In the genomic region with DNA sequence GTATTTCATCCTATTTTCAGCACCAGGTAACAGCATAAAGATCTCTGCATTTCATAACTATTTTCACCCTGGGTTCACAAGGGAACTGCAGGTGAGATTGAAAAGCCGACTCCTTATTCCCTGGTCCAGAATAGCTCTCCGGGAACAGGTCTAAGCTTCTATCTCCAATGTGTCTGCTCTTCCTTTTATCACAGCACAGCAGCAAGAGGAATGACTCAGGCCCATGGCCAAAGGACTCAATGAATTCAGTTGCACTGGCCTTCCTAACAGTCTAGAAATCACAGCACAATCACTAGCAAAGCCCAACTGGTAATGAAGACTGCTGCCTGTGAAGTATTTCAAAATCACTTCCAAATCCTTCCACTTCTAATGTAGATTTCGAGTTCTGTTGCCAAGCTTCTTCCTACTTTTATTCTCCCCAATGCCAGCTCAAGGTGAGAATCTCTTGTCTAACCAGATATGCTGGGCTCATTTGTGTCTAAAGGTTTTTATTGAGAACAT, we compare ENCODE assay signal across 19 cellular contexts. TPM values are rescaled to one million over a fixed set of nuclear protein-coding genes. Genes with fewer than 3 reads are reported as not detected.
DNase-seq lines count a peak whose midpoint lies in the region; ATAC-seq and TF ChIP-seq lines count a peak whose summit lies in the region.
"Had no signal": no experiment of that assay in that cellular context is flagged by ENCODE, and none has a peak within 500 bp of the region (broad histone marks: within the 10 kb centered on the region; RNA-seq: fewer than 3 reads in every experiment).

No MANE protein-coding gene starts in this region.

- peak; percentile 6 for DNase-seq in amniotic epithelial cell (ENCODE audit: low read depth)
- no peak for DNase-seq in endodermal cell
- DNase-seq in right cardiac atrium, result no peak
- no peak for DNase-seq in osteocyte (ENCODE audit: extremely low spot score, unreplicated experiment)
- DNase-seq: ACHN; BE2C; C1 segment of cervical spinal cord; CD4-positive, CD25-positive, alpha-beta regulatory T cell; CD8-positive, alpha-beta memory T cell; COR-L47; DMS 273 treated with DMSO at 0.1 percent for 48 hours; DMS53; DND-41; EL had no signal

- peak; percentile 49 to 56 for ATAC-seq in right cardiac atrium
- ATAC-seq in GM21723 (IDR thresholded peaks at IDR 0.05; ENCODE audit: unreplicated experiment), result no peak
- ATAC-seq in GM21576 (IDR thresholded peaks at IDR 0.05; ENCODE audit: unreplicated experiment), result no peak
- ATAC-seq in activated T-helper 17 cell treated with anti-CD3 and anti-CD28 coated beads, Interleukin-2, amount 50 U/mL, for 72 hours (replicated peaks), result no peak

- H3K27ac Mint-ChIP-seq in endodermal cell, result peak overlapping the region; percentile 2
- H3K27ac Mint-ChIP-seq in activated T-helper 17 cell treated with anti-CD3 and anti-CD28 coated beads, Interleukin-2, amount 50 U/mL, for 72 hours, result no peak overlapping the region
- H3K27ac Mint-ChIP-seq in osteocyte (ENCODE audit: unreplicated experiment), result no peak overlapping the region
- H3K27ac Mint-ChIP-seq: CD4-positive, CD25-positive, alpha-beta regulatory T cell had no signal

- intact Hi-C loops in right cardiac atrium (cut with DNase I), result no loop called here

- H3K4me3 Mint-ChIP-seq in endodermal cell (no peak overlapping the region), osteocyte (ENCODE audit: unreplicated experiment) (no peak overlapping the region)
- H3K4me3 Mint-ChIP-seq in activated T-helper 17 cell treated with anti-CD3 and anti-CD28 coated beads, Interleukin-2, amount 50 U/mL, for 72 hours, result no peak overlapping the region
- H3K4me3 Mint-ChIP-seq: CD4-positive, CD25-positive, alpha-beta regulatory T cell; CD8-positive, alpha-beta memory T cell had no signal

- H3K36me3 ChIP-seq in HEK293 (ENCODE audit: control insufficient read depth in 2 of 2, insufficient read depth in 1 of 2, low read length in 2 of 2) (peaks cover 4 to 47% of the 10 kb centered on the region in 2 experiments; a peak in 1 of 3 replicates), endodermal cell (ENCODE audit: control insufficient read depth, insufficient read depth, low read length) (peaks cover 67% of the 10 kb centered on the region)

- H3K27me3 ChIP-seq in endodermal cell (ENCODE audit: control insufficient read depth, insufficient read depth, low read length, poor library complexity, severe bottlenecking), result no peaks in the 10 kb centered on the region
- H3K27me3 ChIP-seq in right cardiac atrium (ENCODE audit: control insufficient read depth, insufficient read depth), result no peaks in the 10 kb centered on the region
- H3K27me3 ChIP-seq: BE2C had no signal

- H3K4me3 ChIP-seq in HEK293 (ENCODE audit: low read depth, low read length), result no peak overlapping the region
- no peak overlapping the region for H3K4me3 ChIP-seq in endodermal cell (ENCODE audit: low read length)
- no peak overlapping the region for H3K4me3 ChIP-seq in right cardiac atrium (ENCODE audit: low read length)
- H3K4me3 ChIP-seq: HAP-1 had no signal

- CTCF ChIA-PET in HEK293 (lab: Yijun Ruan, JAX), result interaction anchor here (1.0 kb wide), 1 partner anchor 13 kb away, joined by 3 read pairs; no protein-coding TSS in a partner anchor

- H3K27me3 Mint-ChIP-seq in endodermal cell (ENCODE audit: insufficient read depth) (no peaks in the 10 kb centered on the region), osteocyte (ENCODE audit: unreplicated experiment) (no peaks in the 10 kb centered on the region)
- no peaks in the 10 kb centered on the region for H3K27me3 Mint-ChIP-seq in activated T-helper 17 cell treated with anti-CD3 and anti-CD28 coated beads, Interleukin-2, amount 50 U/mL, for 72 hours
- H3K27me3 Mint-ChIP-seq: CD4-positive, CD25-positive, alpha-beta regulatory T cell; CD8-positive, alpha-beta memory T cell had no signal

- 92 to 100% methylated on average over 2 to 3 of the region's 3 CpGs for WGBS in endodermal cell (ENCODE audit: insufficient coverage in 1 of 2, insufficient read length in 1 of 2), 2 experiments
- WGBS in right cardiac atrium, result 68% methylated on average over 3 of the region's 3 CpGs

- no peaks in the 10 kb centered on the region for H3K4me1 Mint-ChIP-seq in endodermal cell
- H3K4me1 Mint-ChIP-seq in activated T-helper 17 cell treated with anti-CD3 and anti-CD28 coated beads, Interleukin-2, amount 50 U/mL, for 72 hours, result peaks cover 5% of the 10 kb centered on the region
- H3K4me1 Mint-ChIP-seq in osteocyte (ENCODE audit: unreplicated experiment), result no peaks in the 10 kb centered on the region
- H3K4me1 Mint-ChIP-seq: CD8-positive, alpha-beta memory T cell had no signal

- H3K9ac ChIP-seq in endodermal cell (ENCODE audit: extremely low read depth, low read length, poor library complexity, severe bottlenecking), result no peak overlapping the region

- H3K9me3 Mint-ChIP-seq in endodermal cell, result no peaks in the 10 kb centered on the region
- H3K9me3 Mint-ChIP-seq in activated T-helper 17 cell treated with anti-CD3 and anti-CD28 coated beads, Interleukin-2, amount 50 U/mL, for 72 hours, result no peaks in the 10 kb centered on the region
- H3K9me3 Mint-ChIP-seq in osteocyte (ENCODE audit: unreplicated experiment), result no peaks in the 10 kb centered on the region
- H3K9me3 Mint-ChIP-seq: CD4-positive, CD25-positive, alpha-beta regulatory T cell; CD8-positive, alpha-beta memory T cell had no signal

- no peaks in the 10 kb centered on the region; the same call in 1 of the 2 replicates for H3K4me1 ChIP-seq in HEK293 (ENCODE audit: control insufficient read depth, insufficient read depth, low read length)
- no peaks in the 10 kb centered on the region for H3K4me1 ChIP-seq in endodermal cell (ENCODE audit: control insufficient read depth, insufficient read depth, low read length)
- no peaks in the 10 kb centered on the region for H3K4me1 ChIP-seq in right cardiac atrium (ENCODE audit: control insufficient read depth, insufficient read depth, low read length)
- H3K4me1 ChIP-seq: BE2C, HAP-1 had no signal

- H3K9me3 ChIP-seq in HEK293 (ENCODE audit: control insufficient read depth, insufficient read depth, low read depth, low read length) (no peaks in the 10 kb centered on the region), endodermal cell (ENCODE audit: control insufficient read depth, low read length) (no peaks in the 10 kb centered on the region), right cardiac atrium (ENCODE audit: control insufficient read depth, low read length) (no peaks in the 10 kb centered on the region)
- H3K9me3 ChIP-seq: BE2C, HAP-1 had no signal

- H3K36me3 Mint-ChIP-seq in endodermal cell (ENCODE audit: low read depth) (peaks cover 59% of the 10 kb centered on the region), osteocyte (ENCODE audit: unreplicated experiment) (peaks cover 41% of the 10 kb centered on the region)
- peaks cover 47% of the 10 kb centered on the region for H3K36me3 Mint-ChIP-seq in activated T-helper 17 cell treated with anti-CD3 and anti-CD28 coated beads, Interleukin-2, amount 50 U/mL, for 72 hours (ENCODE audit: low read depth)

- TF ChIP-seq CTCF in HEK293 (tag by site-specific recombination; IDR thresholded peaks at IDR 0.05), result no peak
- TF ChIP-seq CTCF in endodermal cell (conservative IDR thresholded peaks at IDR 0.05), result no peak
- no peak for TF ChIP-seq CTCF in osteocyte (IDR thresholded peaks at IDR 0.05)

- H3K27ac ChIP-seq in HEK293 (ENCODE audit: extremely low read depth, low read depth, low read length) (no peak overlapping the region), endodermal cell (ENCODE audit: low read depth, low read length) (no peak overlapping the region), right cardiac atrium (ENCODE audit: low read length) (peak overlapping the region; percentile 32)

- POLR2A ChIA-PET in HEK293 (lab: Yijun Ruan, JAX), result interaction anchor here (0.8 kb wide), 1 partner anchor 126 kb away, joined by 3 read pairs; a partner anchor contains a TSS

TF ChIP-seq in HEK293, 187 proteins besides CTCF, POLR2A, EP300 and RAD21:
- TF ChIP-seq, protein P1, sequence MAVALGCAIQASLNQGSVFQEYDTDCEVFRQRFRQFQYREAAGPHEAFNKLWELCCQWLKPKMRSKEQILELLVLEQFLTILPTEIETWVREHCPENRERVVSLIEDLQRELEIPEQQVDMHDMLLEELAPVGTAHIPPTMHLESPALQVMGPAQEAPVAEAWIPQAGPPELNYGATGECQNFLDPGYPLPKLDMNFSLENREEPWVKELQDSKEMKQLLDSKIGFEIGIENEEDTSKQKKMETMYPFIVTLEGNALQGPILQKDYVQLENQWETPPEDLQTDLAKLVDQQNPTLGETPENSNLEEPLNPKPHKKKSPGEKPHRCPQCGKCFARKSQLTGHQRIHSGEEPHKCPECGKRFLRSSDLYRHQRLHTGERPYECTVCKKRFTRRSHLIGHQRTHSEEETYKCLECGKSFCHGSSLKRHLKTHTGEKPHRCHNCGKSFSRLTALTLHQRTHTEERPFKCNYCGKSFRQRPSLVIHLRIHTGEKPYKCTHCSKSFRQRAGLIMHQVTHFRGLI (tag by site-specific recombination; IDR thresholded peaks at IDR 0.05), result 0 out of 2 replicates have a peak, but pooled peaks have one; percentile 27
- TF ChIP-seq, protein P2, sequence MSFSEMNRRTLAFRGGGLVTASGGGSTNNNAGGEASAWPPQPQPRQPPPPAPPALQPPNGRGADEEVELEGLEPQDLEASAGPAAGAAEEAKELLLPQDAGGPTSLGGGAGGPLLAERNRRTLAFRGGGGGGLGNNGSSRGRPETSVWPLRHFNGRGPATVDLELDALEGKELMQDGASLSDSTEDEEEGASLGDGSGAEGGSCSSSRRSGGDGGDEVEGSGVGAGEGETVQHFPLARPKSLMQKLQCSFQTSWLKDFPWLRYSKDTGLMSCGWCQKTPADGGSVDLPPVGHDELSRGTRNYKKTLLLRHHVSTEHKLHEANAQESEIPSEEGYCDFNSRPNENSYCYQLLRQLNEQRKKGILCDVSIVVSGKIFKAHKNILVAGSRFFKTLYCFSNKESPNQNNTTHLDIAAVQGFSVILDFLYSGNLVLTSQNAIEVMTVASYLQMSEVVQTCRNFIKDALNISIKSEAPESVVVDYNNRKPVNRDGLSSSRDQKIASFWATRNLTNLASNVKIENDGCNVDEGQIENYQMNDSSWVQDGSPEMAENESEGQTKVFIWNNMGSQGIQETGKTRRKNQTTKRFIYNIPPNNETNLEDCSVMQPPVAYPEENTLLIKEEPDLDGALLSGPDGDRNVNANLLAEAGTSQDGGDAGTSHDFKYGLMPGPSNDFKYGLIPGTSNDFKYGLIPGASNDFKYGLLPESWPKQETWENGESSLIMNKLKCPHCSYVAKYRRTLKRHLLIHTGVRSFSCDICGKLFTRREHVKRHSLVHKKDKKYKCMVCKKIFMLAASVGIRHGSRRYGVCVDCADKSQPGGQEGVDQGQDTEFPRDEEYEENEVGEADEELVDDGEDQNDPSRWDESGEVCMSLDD (tag by site-specific recombination; IDR thresholded peaks at IDR 0.05), result no peak
TF ChIP-seq in HEK293: peak in this region for 1.

RNA-seq across cellular contexts. Expression of a gene that starts 30.7 kb away (rescaled TPM):
- total RNA-seq in endodermal cell, result 100 to 1,000 TPM; 139 to 157 TPM
- polyA plus RNA-seq in endodermal cell (2013, experiment 1 of 2), result 162 TPM
- polyA plus RNA-seq in endodermal cell (2013, experiment 2 of 2), result 167 TPM
- total RNA-seq in right cardiac atrium, result 100 to 1,000 TPM; 131 to 198 (median 169) TPM
- 246 TPM for polyA plus RNA-seq in right cardiac atrium
- total RNA-seq in activated T-helper 17 cell treated with anti-CD3 and anti-CD28 coated beads, Interleukin-2, amount 50 U/mL, for 72 hours, result 10 to 100 TPM; 29.6 to 42.2 TPM
- 50.1 and 55.0 TPM in 2 replicates for total RNA-seq in osteocyte

Comparison
In these comparisons a context has a peak if more than half of its experiments do, and no peak if none do; other contexts are left out.
1. ATAC-seq: peak in right cardiac atrium (2 of 2); none in GM21723 (single experiment), GM21576 (single experiment) and activated T-helper 17 cell treated with anti-CD3 and anti-CD28 coated beads, Interleukin-2, amount 50 U/mL, for 72 hours (single experiment).